Comparison of ENCODE assay signal across 19 cellular contexts in genomic region chr20:33086052-33086722, GRCh38. TPM values are rescaled to one million over a fixed set of nuclear protein-coding genes. Genes with fewer than 3 reads are reported as not detected.
DNase-seq lines count a peak whose midpoint lies in the region; ATAC-seq and TF ChIP-seq lines count a peak whose summit lies in the region.
"Had no signal": no experiment of that assay in that cellular context is flagged by ENCODE, and none has a peak within 500 bp of the region (broad histone marks: within the 10 kb centered on the region; RNA-seq: fewer than 3 reads in every experiment).

No MANE protein-coding gene starts in this region.

- intact Hi-C loops in prostate gland (cut with DNase I), result no loop called here

- peak; percentile 9 for DNase-seq in HT1080 (ENCODE audit: low read depth)
- DNase-seq in RWPE2 (ENCODE audit: low spot score), result no peak
- DNase-seq in SHP77 (lab: John Stamatoyannopoulos, UW), result no peak
- DNase-seq in prostate gland (ENCODE audit: low spot score), result no peak
- DNase-seq in foreskin fibroblast, result no peak
- DNase-seq: CD4-positive, alpha-beta memory T cell; DMS153; DMS79; GDM1; GM23248; HCEC 1CT had no signal

- ATAC-seq in RWPE2 (ENCODE audit: low read depth), result peak; percentile 10; the same call in 2 of the 3 replicates
- ATAC-seq in esophagus mucosa, result peak; percentile 10

- 73% methylated on average over 12 of the region's 14 CpGs for whole genome bisulfite sequencing in prostate gland

- TF ChIP-seq CTCF in RWPE2 (IDR thresholded peaks at IDR 0.05; ENCODE audit: poor library complexity, severe bottlenecking) (no peak), prostate gland (IDR thresholded peaks at IDR 0.05) (no peak), foreskin fibroblast (IDR thresholded peaks at IDR 0.05; ENCODE audit: low read depth, low read length) (no peak)

- no peaks in the 10 kb centered on the region for H3K4me1 ChIP-seq in RWPE2 (ENCODE audit: insufficient read depth, poor library complexity, severe bottlenecking)
- no peaks in the 10 kb centered on the region for H3K4me1 ChIP-seq in prostate gland (replicated peaks)
- H3K4me1 ChIP-seq: BLaER1 had no signal

- H3K4me3 ChIP-seq in RWPE2 (ENCODE audit: severe bottlenecking) (no peak overlapping the region), prostate gland (no peak overlapping the region), foreskin fibroblast (ENCODE audit: low read depth in 1 of 2, low read length in 2 of 2) (no peak overlapping the region)
- H3K4me3 ChIP-seq: BLaER1, GM23248 had no signal

- H3K36me3 ChIP-seq in RWPE2 (ENCODE audit: low read depth) (no peaks in the 10 kb centered on the region), prostate gland (no peaks in the 10 kb centered on the region)
- H3K36me3 ChIP-seq: BLaER1 had no signal

- no peaks in the 10 kb centered on the region for H3K27me3 ChIP-seq in RWPE2 (ENCODE audit: insufficient read depth, poor library complexity, severe bottlenecking)
- H3K27me3 ChIP-seq in prostate gland (replicated peaks; ENCODE audit: insufficient read depth), result no peaks in the 10 kb centered on the region
- H3K27me3 ChIP-seq: BLaER1 had no signal

- TF ChIP-seq POLR2A in prostate gland (IDR thresholded peaks at IDR 0.05), result no peak

- H3K27ac ChIP-seq in RWPE2 (ENCODE audit: poor library complexity, severe bottlenecking) (no peak overlapping the region), prostate gland (no peak overlapping the region)
- H3K27ac ChIP-seq: BLaER1, GM23248 had no signal

- H3K9me3 ChIP-seq in RWPE2 (ENCODE audit: severe bottlenecking) (no peaks in the 10 kb centered on the region), prostate gland (no peaks in the 10 kb centered on the region)
- H3K9me3 ChIP-seq: BLaER1 had no signal

RNA-seq across cellular contexts. Expression of gene BPIFB4, which starts 6.7 kb away (rescaled TPM):
- total RNA-seq in HT1080 (2014; rRNA removed; shearing (Covaris generic)), result 0.10 TPM in 1 of 2 replicates, not detected in the other
- polyA plus RNA-seq in HT1080 (2015; cell fraction: cytosol; rRNA removed), result not detected in 2 replicates
- polyA plus RNA-seq in HT1080 (2015; cell fraction: nucleus; rRNA removed), result not detected in 2 replicates
- total RNA-seq in esophagus mucosa (not detected), prostate gland (1 to 10 TPM in 1 of 2 donors, not detected in 1; 1.1 TPM)
- total RNA-seq: A673; CD4-positive, alpha-beta memory T cell; Daoy; GM23248; HT-29 had no signal
- polyA plus RNA-seq: AG04450; CD14-positive monocyte; CD4-positive, alpha-beta memory T cell; GM23248; IgD-negative memory B cell had no signal

RNA-seq across cellular contexts. Expression of gene BPIFB3, which starts 32.5 kb away (rescaled TPM):
- not detected in 2 replicates for total RNA-seq in HT1080 (2014; rRNA removed; shearing (Covaris generic))
- polyA plus RNA-seq in HT1080 (2015; cell fraction: cytosol; rRNA removed), result not detected in 2 replicates
- polyA plus RNA-seq in HT1080 (2015; cell fraction: nucleus; rRNA removed), result not detected in 2 replicates
- total RNA-seq in esophagus mucosa, result not detected
- total RNA-seq in prostate gland, result not detected
- total RNA-seq: A673; CD4-positive, alpha-beta memory T cell; Daoy; GM23248; HT-29 had no signal
- polyA plus RNA-seq: AG04450; CD14-positive monocyte; CD4-positive, alpha-beta memory T cell; GM23248; IgD-negative memory B cell had no signal

RNA-seq across cellular contexts. Expression of gene BPIFB6, which starts 54.7 kb away (rescaled TPM):
- total RNA-seq in HT1080 (2014; rRNA removed; shearing (Covaris generic)), result not detected in 2 replicates
- not detected in 2 replicates for polyA plus RNA-seq in HT1080 (2015; cell fraction: cytosol; rRNA removed)
- polyA plus RNA-seq in HT1080 (2015; cell fraction: nucleus; rRNA removed), result not detected in 2 replicates
- total RNA-seq in esophagus mucosa (not detected), prostate gland (not detected)
- total RNA-seq: A673; CD4-positive, alpha-beta memory T cell; Daoy; GM23248; HT-29 had no signal
- polyA plus RNA-seq: AG04450; CD14-positive monocyte; CD4-positive, alpha-beta memory T cell; GM23248; IgD-negative memory B cell had no signal
